ENCODE assay signal across 8 cellular contexts in genomic region chr5:150458819-150459557, GRCh38. TPM values are rescaled to one million over a fixed set of nuclear protein-coding genes. Genes with fewer than 3 reads are reported as not detected.
A peak's percentile ranks its signal among the peaks of the same experiment; 100 is the strongest.
DNase-seq lines count a peak whose midpoint lies in the region; ATAC-seq and TF ChIP-seq lines count a peak whose summit lies in the region.

No MANE protein-coding gene starts in this region.

- no peaks in the 10 kb centered on the region for H3K27me3 ChIP-seq in CD4-positive, alpha-beta T cell (ENCODE audit: control insufficient read depth, insufficient read depth, low read length)
- no peaks in the 10 kb centered on the region for H3K27me3 ChIP-seq in neutrophil

- ATAC-seq in CD4-positive, alpha-beta T cell (ENCODE audit: poor library complexity), result peak; percentile 91
- ATAC-seq in GM19372 (IDR thresholded peaks at IDR 0.05; ENCODE audit: low read depth, unreplicated experiment) (peak; percentile 61), HG03521 (IDR thresholded peaks at IDR 0.05; ENCODE audit: unreplicated experiment) (peak; percentile 57)

- CTCF ChIA-PET in CD4-positive, alpha-beta T cell (lab: Charles Lee), result interaction anchor here (0.6 to 2.1 kb wide), 5 partner anchors 9 to 387 kb away, joined by 3 to 11 read pairs (median 3); partner anchors contain the start of genes IRGM and SMIM3

- POLR2A ChIA-PET in CD4-positive, alpha-beta T cell (lab: Charles Lee), result interaction anchor here (0.7 to 1.6 kb wide), 3 partner anchors 9 to 325 kb away, joined by 4 to 11 read pairs (median 7); partner anchors contain the start of gene RBM22

- no peak overlapping the region for H3K4me3 Mint-ChIP-seq in CD4-positive, alpha-beta T cell

- intact Hi-C loops in CD4-positive, alpha-beta T cell (cut with DNase I, micrococcal nuclease), result loop anchor here (1.0 to 10.0 kb wide), 12 partner anchors 64 to 1306 kb away; partner anchors contain the start of genes IRGM (in 2 of the 2), RBM22 (in 1 of the 2) and SMIM3 (in 1 of the 2)

- H3K4me3 ChIP-seq in neutrophil (ENCODE audit: low read depth in 1 of 2, low read length in 1 of 2), result peak overlapping the region; percentile 23 to 57

- H3K9me3 Mint-ChIP-seq in CD4-positive, alpha-beta T cell, result no peaks in the 10 kb centered on the region

- peaks cover 45% of the 10 kb centered on the region for H3K4me1 Mint-ChIP-seq in CD4-positive, alpha-beta T cell (ENCODE audit: low read depth)

- peaks cover 93 to 98% of the 10 kb centered on the region in 2 experiments for H3K4me1 ChIP-seq in neutrophil (ENCODE audit: control insufficient read depth in 1 of 2, insufficient read depth in 1 of 2, low read depth in 1 of 2, low read length in 1 of 2)

- peak; percentile 80 for TF ChIP-seq CTCF in CD4-positive, alpha-beta T cell (IDR thresholded peaks at IDR 0.05)
- TF ChIP-seq CTCF in neutrophil (IDR thresholded peaks at IDR 0.05), result peak; percentile 95

- no peaks in the 10 kb centered on the region for H3K27me3 Mint-ChIP-seq in CD4-positive, alpha-beta T cell

- peak overlapping the region; percentile 61 for H3K27ac Mint-ChIP-seq in CD4-positive, alpha-beta T cell

- no peaks in the 10 kb centered on the region for H3K36me3 Mint-ChIP-seq in CD4-positive, alpha-beta T cell (ENCODE audit: low read depth)

- no peaks in the 10 kb centered on the region for H3K9me3 ChIP-seq in CD4-positive, alpha-beta T cell (ENCODE audit: control insufficient read depth, low read length)
- H3K9me3 ChIP-seq in neutrophil, result no peaks in the 10 kb centered on the region

- no peak overlapping the region for H3K27ac ChIP-seq in CD4-positive, alpha-beta T cell (ENCODE audit: low read depth, low read length)
- H3K27ac ChIP-seq in neutrophil, result peak overlapping the region; percentile 64

- no peaks in the 10 kb centered on the region for H3K36me3 ChIP-seq in neutrophil

- peak; percentile 78 to 93 (median 85) for DNase-seq in CD4-positive, alpha-beta T cell
- peak; percentile 85 for DNase-seq in OCI-M1 (lab: John Stamatoyannopoulos, UW)
- peak; percentile 93 to 95 for DNase-seq in activated T-cell treated with anti-CD3 and anti-CD28 coated beads, Interleukin-2, amount 50 U/mL, for 48 hours
- DNase-seq in fibroblast of gingiva (ENCODE audit: low read depth), result peak; percentile 38
- peak; percentile 81 for DNase-seq in superior temporal gyrus (ENCODE audit: extremely low spot score)

RNA-seq across cellular contexts. Expression of gene RPS14, which starts 9.4 kb away (rescaled TPM):
- 1,000 to 10,000 TPM; 5,224 to 5,317 TPM for total RNA-seq in CD4-positive, alpha-beta T cell

RNA-seq across cellular contexts. Expression of gene CD74, which starts 46.3 kb away (rescaled TPM):
- 100 to 1,000 TPM; 299 to 303 TPM for total RNA-seq in CD4-positive, alpha-beta T cell

RNA-seq across cellular contexts. Expression of gene NDST1, which starts 48.9 kb away (rescaled TPM):
- 1 to 10 TPM; 1.1 to 1.6 TPM for total RNA-seq in CD4-positive, alpha-beta T cell

Comparison
In these comparisons a context has a peak if more than half of its experiments do, and no peak if none do; other contexts are left out.
1. DNase-seq: peak in every context shown above with its lines; median percentile 94 in activated T-cell treated with anti-CD3 and anti-CD28 coated beads, Interleukin-2, amount 50 U/mL, for 48 hours; 85 in CD4-positive, alpha-beta T cell; 85 in OCI-M1; 81 in superior temporal gyrus; 38 in fibroblast of gingiva.